In genomic region chr6:111604259-111605099, GRCh38 we compare ENCODE assay signal across 7 cellular contexts. TPM values are rescaled to one million over a fixed set of nuclear protein-coding genes. Genes with fewer than 3 reads are reported as not detected.
DNase-seq lines count a peak whose midpoint lies in the region; ATAC-seq and TF ChIP-seq lines count a peak whose summit lies in the region.

No MANE protein-coding gene starts in this region.

- ATAC-seq in upper lobe of right lung (peak; percentile 35), HG03139 (IDR thresholded peaks at IDR 0.05; ENCODE audit: unreplicated experiment) (no peak)

- H3K9me3 ChIP-seq in mononuclear cell (ENCODE audit: low read depth, low read length) (no peaks in the 10 kb centered on the region), upper lobe of right lung (no peaks in the 10 kb centered on the region)

- DNase-seq in GM13977 (ENCODE audit: low spot score) (peak; percentile 23), SIG-M5 treated with dmso at 0.1 percent for 504 hours (lab: John Stamatoyannopoulos, UW; ENCODE audit: unreplicated experiment) (peak; percentile 72), epithelial cell of prostate (ENCODE audit: low read depth, low spot score) (no peak), upper lobe of right lung (no peak)
- no peak for DNase-seq in stimulated activated CD4-positive, alpha-beta T cell treated with anti-CD3 and anti-CD28 coated beads, Interleukin-4, amount 100 ng/mL, for 1 hour

- H3K27ac ChIP-seq in epithelial cell of prostate (peak overlapping the region; percentile 98), upper lobe of right lung (peak overlapping the region; percentile 97)

- H3K4me3 ChIP-seq in mononuclear cell (ENCODE audit: low read length) (peak overlapping the region; percentile 55), upper lobe of right lung (peak overlapping the region; percentile 68)

- peaks cover 7% of the 10 kb centered on the region for H3K36me3 ChIP-seq in upper lobe of right lung

- TF ChIP-seq CTCF in GM13977 (IDR thresholded peaks at IDR 0.05; ENCODE audit: extremely low read depth, insufficient read depth, missing control alignments): no peak
- TF ChIP-seq CTCF in upper lobe of right lung (IDR thresholded peaks at IDR 0.05): no peak

- intact Hi-C loops in upper lobe of right lung (cut with DNase I): loop anchor here (10.0 kb wide), 1 partner anchor 120 kb away; the partner anchor contains the start of gene REV3L

- H3K27me3 ChIP-seq in mononuclear cell (ENCODE audit: insufficient read depth, low read length): no peaks in the 10 kb centered on the region
- H3K27me3 ChIP-seq in upper lobe of right lung: no peaks in the 10 kb centered on the region

- H3K4me1 ChIP-seq in mononuclear cell (ENCODE audit: insufficient read depth, low read length) (peaks cover 41% of the 10 kb centered on the region), upper lobe of right lung (peaks cover 66% of the 10 kb centered on the region)

- in situ Hi-C loops in GM13977 (cut with MboI; ENCODE audit: low pct_unique_long_range_greater_than_20kb, low sequenced_read_pairs, unreplicated experiment): no loop called here

RNA-seq across cellular contexts. Expression of gene TRAF3IP2, which starts 1.2 kb away (rescaled TPM):
- total RNA-seq in mononuclear cell (19.5 TPM), upper lobe of right lung (32.1 TPM)

Comparison
In these comparisons a context has a peak if more than half of its experiments do, and no peak if none do; other contexts are left out.
1. DNase-seq: peak in GM13977 (single experiment) and SIG-M5 treated with dmso at 0.1 percent for 504 hours (single experiment); none in epithelial cell of prostate (single experiment), upper lobe of right lung (single experiment) and stimulated activated CD4-positive, alpha-beta T cell treated with anti-CD3 and anti-CD28 coated beads, Interleukin-4, amount 100 ng/mL, for 1 hour (single experiment).